28 cellular contexts compared by ENCODE assay signal in genomic region chr2:221741496-221742211, GRCh38.
"Had no signal": no experiment of that assay in that cellular context is flagged by ENCODE, and none has a peak within 500 bp of the region (broad histone marks: within the 10 kb centered on the region; RNA-seq: fewer than 3 reads in every experiment).

No MANE protein-coding gene starts in this region.

- DNase-seq: activated CD4-positive, alpha-beta T cell treated with anti-CD3 and anti-CD28 coated beads, Interleukin-2, amount 10 ng/mL, durations not matched to agents 24 days and 14 days; activated CD4-positive, alpha-beta T cell treated with anti-CD3 and anti-CD28 coated beads, Interleukin-2, amount 50 U/mL, for 4 hours; activated CD8-positive, alpha-beta T cell treated with anti-CD3 and anti-CD28 coated beads for 36 hours; activated effector memory CD4-positive, alpha-beta T cell treated with anti-CD3 and anti-CD28 coated beads, Interleukin-2, amount 50 U/mL, for 16 hours; activated naive CD4-positive, alpha-beta T cell; activated naive CD4-positive, alpha-beta T cell treated with anti-CD3 and anti-CD28 coated beads, Interleukin-2, amount 50 U/mL, for 16 hours; activated naive CD8-positive, alpha-beta T cell treated with anti-CD3 and anti-CD28 coated beads for 36 hours; activated T-cell treated with anti-CD3 and anti-CD28 coated beads, Interleukin-2, amount 50 U/mL, for 1 hour; activated T-cell treated with anti-CD3 and anti-CD28 coated beads, Interleukin-2, amount 50 U/mL, for 72 hours; amniotic stem cell; aorta; brain microvascular endothelial cell; NCI-H2029; NCI-H2107; NCI-H446; NCI-H524 treated with DMSO at 0.1 percent for 48 hours; NCI-H748 treated with DMSO at 0.1 percent for 48 hours; NK-92 treated with Interleukin-12 subunit alpha and Interleukin-12 subunit beta, amount 100 ng/mL, for 24 hours; PC-3; Peyer's patch; RPMI8226; SHP77 treated with DMSO at 0.1 percent for 48 hours; SK-N-SH had no signal

- H3K27ac ChIP-seq: brain microvascular endothelial cell, cardiac muscle cell, coronary artery, KMS-11, Peyer's patch, SJSA1 had no signal

- FAIRE-seq: TTC549 had no signal
